In the genomic region with DNA sequence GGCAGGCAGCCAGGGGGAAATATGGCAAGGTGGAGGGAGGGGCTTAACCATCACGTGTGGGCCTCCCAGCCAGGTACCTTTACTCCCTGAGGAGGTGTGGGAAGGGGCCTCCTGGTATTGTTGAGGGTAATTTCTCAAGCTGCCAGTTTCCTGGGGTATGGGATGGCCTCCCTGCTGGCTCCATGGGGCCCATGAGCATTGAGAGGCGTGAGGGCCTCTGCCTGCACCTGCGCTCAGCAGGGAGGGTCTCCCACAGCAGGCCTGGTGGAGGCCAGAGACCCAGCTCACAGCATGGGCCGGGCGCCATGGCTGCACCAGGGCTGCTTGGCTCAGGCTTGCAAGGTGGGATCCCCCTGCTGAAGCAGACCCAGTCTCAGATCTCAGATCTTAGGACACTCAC, we compare ENCODE assay signal across 16 cellular contexts.
A peak's percentile ranks its signal among the peaks of the same experiment; 100 is the strongest.
DNase-seq lines count a peak whose midpoint lies in the region; ATAC-seq and TF ChIP-seq lines count a peak whose summit lies in the region.
"Had no signal": no experiment of that assay in that cellular context is flagged by ENCODE, and none has a peak within 500 bp of the region (broad histone marks: within the 10 kb centered on the region; RNA-seq: fewer than 3 reads in every experiment).

No MANE protein-coding gene starts in this region.

- no peaks in the 10 kb centered on the region for H3K9me3 Mint-ChIP-seq in WTC11
- H3K9me3 Mint-ChIP-seq: CD4-positive, alpha-beta memory T cell; GM23338; HFFc6 had no signal

- no peak overlapping the region for H3K27ac Mint-ChIP-seq in WTC11
- H3K27ac Mint-ChIP-seq: CD14-positive monocyte; CD4-positive, alpha-beta memory T cell; GM23338; HFFc6 had no signal

- no peaks in the 10 kb centered on the region for H3K4me1 Mint-ChIP-seq in WTC11
- H3K4me1 Mint-ChIP-seq: CD14-positive monocyte had no signal

- no peak overlapping the region for H3K4me3 Mint-ChIP-seq in WTC11
- H3K4me3 Mint-ChIP-seq: CD14-positive monocyte; CD4-positive, alpha-beta memory T cell; GM23338; HFFc6 had no signal

- POLR2A ChIA-PET in WTC11 (lab: Charles Lee): no interaction called here

- DNase-seq in NCI-H2081 (lab: John Stamatoyannopoulos, UW) (peak; percentile 27 to 72), NCI-H2081 treated with DMSO at 0.1 percent for 48 hours (lab: John Stamatoyannopoulos, UW) (no peak), NCI-H345 (lab: John Stamatoyannopoulos, UW) (peak; percentile 56), WTC11 (ENCODE audit: low spot score) (no peak), activated gamma-delta T cell treated with Interleukin-2 at 50 U/mL for 16 hours (no peak), erythroblast (lab: John Stamatoyannopoulos, UW) (no peak)
- DNase-seq: 8988T; Calu3; CD4-positive, alpha-beta memory T cell; DMS79 treated with DMSO at 0.1 percent for 48 hours; GF-D8; HCEC 1CT; HFFc6 had no signal

- ATAC-seq in WTC11 (no peak), HG02678 (IDR thresholded peaks at IDR 0.05; ENCODE audit: unreplicated experiment) (no peak)
- ATAC-seq: GM23338 had no signal

- no peak for TF ChIP-seq CTCF in WTC11 (IDR thresholded peaks at IDR 0.05)

- no peaks in the 10 kb centered on the region for H3K27me3 Mint-ChIP-seq in WTC11 (ENCODE audit: low read depth)

- H3K36me3 Mint-ChIP-seq in WTC11: peaks cover 5% of the 10 kb centered on the region; the same call in 1 of the 2 replicates
- H3K36me3 Mint-ChIP-seq: CD14-positive monocyte; CD4-positive, alpha-beta memory T cell had no signal

- no peak for TF ChIP-seq POLR2A in erythroblast (IDR thresholded peaks at IDR 0.05; ENCODE audit: low read length)

- CTCF ChIA-PET in WTC11 (lab: Charles Lee): interaction anchor here (0.8 to 1.7 kb wide), 4 partner anchors 22 to 261 kb away, joined by 3 to 13 read pairs (median 4); no protein-coding TSS in a partner anchor

TF ChIP-seq in WTC11, 78 proteins besides CTCF, POLR2A, EP300 and RAD21:
- TF ChIP-seq ESRRA (CRISPR knock-in tag; IDR thresholded peaks at IDR 0.05; ENCODE audit: borderline replicate concordance) (no peak), ZNF423 (CRISPR knock-in tag; IDR thresholded peaks at IDR 0.05) (peak; percentile 87)
TF ChIP-seq in WTC11: peak in this region for 1.

Comparison
In these comparisons a context has a peak if more than half of its experiments do, and no peak if none do; other contexts are left out.
1. DNase-seq: peak in NCI-H2081 (2 of 2) and NCI-H345 (single experiment); none in NCI-H2081 treated with DMSO at 0.1 percent for 48 hours (single experiment), WTC11 (single experiment), activated gamma-delta T cell treated with Interleukin-2 at 50 U/mL for 16 hours (single experiment) and erythroblast (0 of 2).